In genomic region chr5:160134332-160134731, GRCh38 we compare ENCODE assay signal across 1 cellular context.
TF ChIP-seq lines count a peak whose summit lies in the region.

No MANE protein-coding gene starts in this region.

TF ChIP-seq in WTC11, 78 proteins besides CTCF, POLR2A, EP300 and RAD21 (continued from another document):
- TF ChIP-seq ZBTB43 (CRISPR knock-in tag; IDR thresholded peaks at IDR 0.05) = no peak
- TF ChIP-seq FOXJ3 (CRISPR knock-in tag; IDR thresholded peaks at IDR 0.05; ENCODE audit: borderline replicate concordance) = no peak
- no peak for TF ChIP-seq SMAD4 (CRISPR knock-in tag; IDR thresholded peaks at IDR 0.05)
- no peak for TF ChIP-seq ZNF121 (CRISPR knock-in tag; IDR thresholded peaks at IDR 0.05)
- no peak for TF ChIP-seq ZNF138 (CRISPR knock-in tag; conservative IDR thresholded peaks at IDR 0.05)
